23 cellular contexts compared by ENCODE assay signal in genomic region chr16:924063-924462, GRCh38. TPM values are rescaled to one million over a fixed set of nuclear protein-coding genes. Genes with fewer than 3 reads are reported as not detected.
"Had no signal": no experiment of that assay in that cellular context is flagged by ENCODE, and none has a peak within 500 bp of the region (broad histone marks: within the 10 kb centered on the region; RNA-seq: fewer than 3 reads in every experiment).

No MANE protein-coding gene starts in this region.

- H3K4me2 ChIP-seq: KMS-11 had no signal

- H3K36me3 ChIP-seq: SJCRH30 had no signal

- H3K27me3 ChIP-seq: SJCRH30 had no signal

- ATAC-seq: K562, Panc1, SK-N-SH treated with all-trans-retinoic acid at 6 μM for 48 hours had no signal

- H3K9ac ChIP-seq: KMS-11 had no signal

- DNase-seq: Kasumi-1, MM.1S, NCI-H1092 treated with DMSO at 0.1 percent for 48 hours, NCI-H1436, NCI-H187, NCI-H2029, NCI-H2081 treated with DMSO at 0.1 percent for 48 hours, NCI-H2171, NCI-H226, NCI-H446, NCI-H510A, NCI-H524 treated with DMSO at 0.1 percent for 48 hours, NCI-H69, NCI-H774, SHP77 treated with DMSO at 0.1 percent for 48 hours, SJCRH30 had no signal

- H3K4me3 ChIP-seq: K562, SJCRH30 had no signal

- H3K27ac ChIP-seq: HL-60, KMS-11, RWPE1, SJCRH30 had no signal

- H3K9me3 ChIP-seq: SJCRH30 had no signal

RNA-seq across cellular contexts. Expression of gene SOX8, which starts 57.5 kb away (rescaled TPM):
- total RNA-seq: M059J had no signal
